Comparison of ENCODE assay signal across 15 cellular contexts in genomic region chr11:35541621-35542375, GRCh38. TPM values are rescaled to one million over a fixed set of nuclear protein-coding genes. Genes with fewer than 3 reads are reported as not detected.
DNase-seq lines count a peak whose midpoint lies in the region; ATAC-seq, FAIRE-seq and TF ChIP-seq lines count a peak whose summit lies in the region.
"Had no signal": no experiment of that assay in that cellular context is flagged by ENCODE, and none has a peak within 500 bp of the region (broad histone marks: within the 10 kb centered on the region; RNA-seq: fewer than 3 reads in every experiment).

No MANE protein-coding gene starts in this region.

- H3K27ac ChIP-seq in body of pancreas (no peak overlapping the region), sigmoid colon (peak overlapping the region; percentile 51 to 71 (median 67))
- H3K27ac ChIP-seq: neutrophil had no signal

- peak; percentile 56 for DNase-seq in GM03348 (ENCODE audit: low spot score)
- DNase-seq in body of pancreas, result peak in 3 of 4 donors; percentile 23 to 37 (median 23)
- peak; percentile 50 for DNase-seq in left ventricle myocardium superior
- peak; percentile 92 for DNase-seq in sigmoid colon
- DNase-seq in GM19239 (ENCODE audit: insufficient read length, low spot score), result no peak
- DNase-seq in activated CD4-positive, alpha-beta T cell treated with anti-CD3 and anti-CD28 coated beads, Interleukin-2, amount 50 U/mL, for 1 hour, result no peak
- no peak for DNase-seq in SKM-1 (lab: John Stamatoyannopoulos, UW; ENCODE audit: unreplicated experiment)
- DNase-seq in amniotic stem cell (lab: John Stamatoyannopoulos, UW), result no peak
- DNase-seq: activated CD4-positive, alpha-beta T cell treated with anti-CD3 and anti-CD28 coated beads for 36 hours; activated naive CD8-positive, alpha-beta T cell treated with anti-CD3 and anti-CD28 coated beads, Interleukin-2, amount 10 ng/mL, durations not matched to agents 7 days and 5 days; CD8-positive, alpha-beta T cell; glutamatergic neuron; NCI-H1092 had no signal

- H3K9me3 ChIP-seq in body of pancreas, result no peaks in the 10 kb centered on the region
- no peaks in the 10 kb centered on the region for H3K9me3 ChIP-seq in sigmoid colon
- H3K9me3 ChIP-seq: neutrophil had no signal

- peak; percentile 65 for ATAC-seq in body of pancreas
- peak; percentile 78 for ATAC-seq in left ventricle myocardium superior
- ATAC-seq: activated CD4-positive, alpha-beta T cell treated with anti-CD3 and anti-CD28 coated beads for 36 hours; CD8-positive, alpha-beta T cell; Panc1 had no signal

- H3K27me3 ChIP-seq in body of pancreas (no peaks in the 10 kb centered on the region), sigmoid colon (no peaks in the 10 kb centered on the region)

- H3K4me3 ChIP-seq in body of pancreas (no peak overlapping the region), sigmoid colon (no peak overlapping the region)

- WGBS in body of pancreas, 2 donors, result 43 to 56% methylated on average over 4 of the region's 4 CpGs
- WGBS in sigmoid colon, 2 donors, result 51 to 57% methylated on average over 4 of the region's 4 CpGs

- TF ChIP-seq EP300 in sigmoid colon (IDR thresholded peaks at IDR 0.05), result no peak

- no peaks in the 10 kb centered on the region for H3K4me1 ChIP-seq in body of pancreas
- peaks cover 0 to 46% (median 20%) of the 10 kb centered on the region in 4 donors for H3K4me1 ChIP-seq in sigmoid colon

- FAIRE-seq in GM19239 (lab: Jason Lieb, UNC), result no peak

- TF ChIP-seq CTCF in body of pancreas (IDR thresholded peaks at IDR 0.05) (no peak), sigmoid colon (IDR thresholded peaks at IDR 0.05) (no peak)

- intact Hi-C loops in body of pancreas (cut with DNase I) (no loop called here), left ventricle myocardium superior (cut with micrococcal nuclease) (no loop called here), sigmoid colon (cut with DNase I) (no loop called here)

- H3K36me3 ChIP-seq in body of pancreas (replicated peaks in 1 of 2; ENCODE audit: insufficient read depth in 1 of 2, low read depth in 2 of 2) (no peaks in the 10 kb centered on the region), sigmoid colon (no peaks in the 10 kb centered on the region)
- H3K36me3 ChIP-seq: neutrophil had no signal

- no peak for TF ChIP-seq POLR2A in body of pancreas (IDR thresholded peaks at IDR 0.05)
- TF ChIP-seq POLR2A in sigmoid colon (IDR thresholded peaks at IDR 0.05), result no peak

RNA-seq across cellular contexts. Expression of gene PAMR1, which starts 16.4 kb away (rescaled TPM):
- total RNA-seq in body of pancreas, result 1 to 10 TPM in 1 of 2 donors, under 1 TPM in 1; 0.99 to 3.6 TPM
- total RNA-seq in left ventricle myocardium superior, result 12.4 TPM
- 10 to 100 TPM in 3 of 4 donors, 1 to 10 TPM in 1; 7.8 to 26.5 (median 17.2) TPM for total RNA-seq in sigmoid colon
- polyA plus RNA-seq in sigmoid colon, result 1 to 10 TPM in 2 of 3 donors, under 1 TPM in 1; 0.92 to 6.6 (median 1.8) TPM
- total RNA-seq: activated CD4-positive, alpha-beta T cell treated with anti-CD3 and anti-CD28 coated beads for 36 hours; activated naive CD8-positive, alpha-beta T cell treated with anti-CD3 and anti-CD28 coated beads, Interleukin-2, amount 10 ng/mL, durations not matched to agents 7 days and 5 days; CD8-positive, alpha-beta T cell had no signal

Comparison
In these comparisons a context has a peak if more than half of its experiments do, and no peak if none do; other contexts are left out.
1. DNase-seq: peak in GM03348 (single experiment), body of pancreas (3 of 4), left ventricle myocardium superior (single experiment) and sigmoid colon (single experiment); none in GM19239 (single experiment), activated CD4-positive, alpha-beta T cell treated with anti-CD3 and anti-CD28 coated beads, Interleukin-2, amount 50 U/mL, for 1 hour (single experiment), SKM-1 (single experiment) and amniotic stem cell (single experiment).
2. H3K27ac ChIP-seq: peak in sigmoid colon (4 of 4); none in body of pancreas (0 of 4).